ENCODE assay signal across 13 cellular contexts in the genomic region with DNA sequence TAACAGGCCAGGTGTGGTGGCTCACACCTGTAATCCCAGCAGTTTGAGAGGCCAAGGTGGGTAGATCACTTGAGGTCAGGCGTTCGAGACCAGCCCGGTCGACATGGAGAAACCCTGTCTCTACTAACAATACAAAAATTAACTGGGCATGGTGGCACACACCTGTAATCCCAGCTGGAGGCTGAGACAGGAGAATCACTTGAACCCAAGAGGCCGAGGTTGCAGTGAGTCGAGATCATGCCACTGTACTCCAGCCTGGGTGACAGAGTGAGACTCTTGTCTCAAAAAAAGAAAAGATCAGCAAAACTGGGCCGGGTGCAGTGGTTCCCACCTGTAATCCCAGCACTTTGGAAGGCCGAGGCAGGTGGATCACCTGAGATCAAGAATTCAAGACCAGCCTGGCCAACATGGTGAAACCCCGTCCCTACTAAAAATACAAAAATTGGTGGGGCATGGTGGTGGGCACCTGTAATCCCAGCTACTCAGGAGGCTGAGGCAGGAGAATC. TPM values are rescaled to one million over a fixed set of nuclear protein-coding genes. Genes with fewer than 3 reads are reported as not detected.
"Had no signal": no experiment of that assay in that cellular context is flagged by ENCODE, and none has a peak within 500 bp of the region (broad histone marks: within the 10 kb centered on the region; RNA-seq: fewer than 3 reads in every experiment).

No MANE protein-coding gene starts in this region.

RNA-seq across cellular contexts. Expression of gene LGALS7, which starts 11.4 kb away (rescaled TPM):
- total RNA-seq: activated CD4-positive, alpha-beta memory T cell treated with anti-CD3 and anti-CD28 coated beads, Interleukin-2, amount 10 ng/mL, durations not matched to agents 7 days and 5 days; activated CD4-positive, alpha-beta T cell treated with anti-CD3 and anti-CD28 coated beads, Interleukin-2, amount 10 ng/mL, durations not matched to agents 7 days and 5 days; activated T-cell treated with anti-CD3 and anti-CD28 coated beads, Interleukin-2, amount 50 U/mL, for 72 hours; astrocyte; cardiac septum; cerebellum; dermis blood vessel endothelial cell; fibroblast of lung; fibroblast of villous mesenchyme; glomerular endothelial cell; heart right ventricle; T-helper 1 cell treated with Interleukin-12 subunit alpha and Interleukin-12 subunit beta and Interleukin-4 antibody, amounts not matched to agents 30 ng/mL and 1 ng/mL, for 36 hours; T-helper 2 cell treated with Interferon-gamma antibody and Interleukin-4, amounts not matched to agents 100 ng/mL and 5 ng/mL, for 36 hours had no signal
- polyA plus RNA-seq: fibroblast of lung, heart right ventricle had no signal

RNA-seq across cellular contexts. Expression of gene CAPN12, which starts 17.7 kb away (rescaled TPM):
- total RNA-seq: dermis blood vessel endothelial cell had no signal

RNA-seq across cellular contexts. Expression of gene LGALS7B, which starts 27.1 kb away (rescaled TPM):
- total RNA-seq: activated CD4-positive, alpha-beta memory T cell treated with anti-CD3 and anti-CD28 coated beads, Interleukin-2, amount 10 ng/mL, durations not matched to agents 7 days and 5 days; activated CD4-positive, alpha-beta T cell treated with anti-CD3 and anti-CD28 coated beads, Interleukin-2, amount 10 ng/mL, durations not matched to agents 7 days and 5 days; activated T-cell treated with anti-CD3 and anti-CD28 coated beads, Interleukin-2, amount 50 U/mL, for 72 hours; astrocyte; cardiac septum; cerebellum; fibroblast of lung; fibroblast of villous mesenchyme; glomerular endothelial cell; T-helper 1 cell treated with Interleukin-12 subunit alpha and Interleukin-12 subunit beta and Interleukin-4 antibody, amounts not matched to agents 30 ng/mL and 1 ng/mL, for 36 hours; T-helper 2 cell treated with Interferon-gamma antibody and Interleukin-4, amounts not matched to agents 100 ng/mL and 5 ng/mL, for 36 hours had no signal

RNA-seq across cellular contexts. Expression of gene LGALS4, which starts 50.8 kb away (rescaled TPM):
- total RNA-seq: dermis blood vessel endothelial cell, fibroblast of lung had no signal
- polyA plus RNA-seq: fibroblast of lung had no signal
